Comparison of ENCODE assay signal across 18 cellular contexts in genomic region chr5:143890475-143890874, GRCh38.
A peak's percentile ranks its signal among the peaks of the same experiment; 100 is the strongest.
DNase-seq lines count a peak whose midpoint lies in the region; ATAC-seq and TF ChIP-seq lines count a peak whose summit lies in the region.
"Had no signal": no experiment of that assay in that cellular context is flagged by ENCODE, and none has a peak within 500 bp of the region (broad histone marks: within the 10 kb centered on the region; RNA-seq: fewer than 3 reads in every experiment).

No MANE protein-coding gene starts in this region.

- H3K9me3 ChIP-seq in ascending aorta, result no peaks in the 10 kb centered on the region
- H3K9me3 ChIP-seq: SJSA1 had no signal

- no peaks in the 10 kb centered on the region for H3K4me1 Mint-ChIP-seq in immature natural killer cell
- H3K4me1 Mint-ChIP-seq: activated CD4-positive, alpha-beta T cell treated with anti-CD3 and anti-CD28 coated beads for 36 hours; activated naive CD4-positive, alpha-beta T cell treated with anti-CD3 and anti-CD28 coated beads, Interleukin-2, amount 50 U/mL, for 24 hours had no signal

- ATAC-seq in HG03135 (IDR thresholded peaks at IDR 0.05; ENCODE audit: unreplicated experiment) (no peak), HG03175 (IDR thresholded peaks at IDR 0.05; ENCODE audit: unreplicated experiment) (no peak)
- ATAC-seq: activated CD4-positive, alpha-beta T cell treated with anti-CD3 and anti-CD28 coated beads for 36 hours had no signal

- H3K4me3 Mint-ChIP-seq in immature natural killer cell, result no peak overlapping the region
- H3K4me3 Mint-ChIP-seq: activated CD4-positive, alpha-beta T cell treated with anti-CD3 and anti-CD28 coated beads for 36 hours; activated naive CD4-positive, alpha-beta T cell treated with anti-CD3 and anti-CD28 coated beads, Interleukin-2, amount 50 U/mL, for 24 hours; HFFc6 had no signal

- H3K9me3 Mint-ChIP-seq in immature natural killer cell, result no peaks in the 10 kb centered on the region
- H3K9me3 Mint-ChIP-seq: activated naive CD4-positive, alpha-beta T cell treated with anti-CD3 and anti-CD28 coated beads, Interleukin-2, amount 50 U/mL, for 24 hours; HFFc6 had no signal

- DNase-seq in D341Med (ENCODE audit: low spot score), result peak; percentile 33
- DNase-seq in NCI-H1105 (lab: John Stamatoyannopoulos, UW), result peak; percentile 77
- peak; percentile 3 for DNase-seq in NCI-H82 treated with DMSO at 0.1 percent for 48 hours (lab: John Stamatoyannopoulos, UW; ENCODE audit: unreplicated experiment)
- peak; percentile 23 for DNase-seq in fibroblast of the conjunctiva (ENCODE audit: low read depth)
- DNase-seq in ascending aorta (ENCODE audit: low spot score in 2 of 2), result no peak
- DNase-seq in immature natural killer cell, result no peak
- DNase-seq: activated CD4-positive, alpha-beta T cell treated with anti-CD3 and anti-CD28 coated beads for 36 hours; activated T-cell treated with anti-CD3 and anti-CD28 coated beads for 4 hours; caudate nucleus; effector CD8-positive, alpha-beta T cell; HFFc6; NCI-H1048; T-helper 9 cell had no signal

- no peak overlapping the region for H3K27ac Mint-ChIP-seq in immature natural killer cell
- H3K27ac Mint-ChIP-seq: activated CD4-positive, alpha-beta T cell treated with anti-CD3 and anti-CD28 coated beads for 36 hours; activated naive CD4-positive, alpha-beta T cell treated with anti-CD3 and anti-CD28 coated beads, Interleukin-2, amount 50 U/mL, for 24 hours had no signal

- no peak for TF ChIP-seq CTCF in ascending aorta (IDR thresholded peaks at IDR 0.05)

- no peaks in the 10 kb centered on the region for H3K36me3 Mint-ChIP-seq in immature natural killer cell
- H3K36me3 Mint-ChIP-seq: activated naive CD4-positive, alpha-beta T cell treated with anti-CD3 and anti-CD28 coated beads, Interleukin-2, amount 50 U/mL, for 24 hours had no signal

- no peak overlapping the region for H3K27ac ChIP-seq in ascending aorta
- H3K27ac ChIP-seq: SJSA1 had no signal

- no peak overlapping the region for H3K4me3 ChIP-seq in ascending aorta
- H3K4me3 ChIP-seq: lung, SJSA1 had no signal

- peaks cover 0 to 4% (median 3%) of the 10 kb centered on the region in 3 donors for H3K27me3 Mint-ChIP-seq in immature natural killer cell (ENCODE audit: low read depth in 3 of 3)
- H3K27me3 Mint-ChIP-seq: activated CD4-positive, alpha-beta T cell treated with anti-CD3 and anti-CD28 coated beads for 36 hours had no signal

- H3K36me3 ChIP-seq in ascending aorta, result no peaks in the 10 kb centered on the region
- H3K36me3 ChIP-seq: SJSA1 had no signal

- H3K27me3 ChIP-seq in ascending aorta, result no peaks in the 10 kb centered on the region
- H3K27me3 ChIP-seq: SJSA1 had no signal

- intact Hi-C loops in ascending aorta (cut with DNase I), result no loop called here

- H3K4me1 ChIP-seq in ascending aorta, result peaks cover 0 to 2% of the 10 kb centered on the region in 2 donors

Comparison
In these comparisons a context has a peak if more than half of its experiments do, and no peak if none do; other contexts are left out.
1. DNase-seq: peak in D341Med (single experiment), NCI-H1105 (single experiment), NCI-H82 treated with DMSO at 0.1 percent for 48 hours (single experiment) and fibroblast of the conjunctiva (single experiment); none in ascending aorta (0 of 2) and immature natural killer cell (0 of 3).